Comparison of ENCODE assay signal across 16 cellular contexts in genomic region chr11:126112547-126112946, GRCh38. TPM values are rescaled to one million over a fixed set of nuclear protein-coding genes. Genes with fewer than 3 reads are reported as not detected.
DNase-seq lines count a peak whose midpoint lies in the region; ATAC-seq and TF ChIP-seq lines count a peak whose summit lies in the region.
"Had no signal": no experiment of that assay in that cellular context is flagged by ENCODE, and none has a peak within 500 bp of the region (broad histone marks: within the 10 kb centered on the region; RNA-seq: fewer than 3 reads in every experiment).

No MANE protein-coding gene starts in this region.

- H3K4me3 ChIP-seq in choroid plexus epithelial cell (ENCODE audit: low read depth, low read length) = no peak overlapping the region
- no peak overlapping the region for H3K4me3 ChIP-seq in tibial nerve
- H3K4me3 ChIP-seq in mucosa of descending colon = no peak overlapping the region

- no peaks in the 10 kb centered on the region for H3K27me3 ChIP-seq in tibial nerve

- no peak for TF ChIP-seq EP300 in tibial nerve (IDR thresholded peaks at IDR 0.05)

- H3K36me3 Mint-ChIP-seq in activated naive CD4-positive, alpha-beta T cell treated with anti-CD3 and anti-CD28 coated beads, Interleukin-2, amount 50 U/mL, for 72 hours = no peaks in the 10 kb centered on the region
- H3K36me3 Mint-ChIP-seq in activated naive CD4-positive, alpha-beta T cell treated with anti-CD3 and anti-CD28 coated beads for 36 hours (ENCODE audit: low read depth) = no peaks in the 10 kb centered on the region
- no peaks in the 10 kb centered on the region for H3K36me3 Mint-ChIP-seq in mesothelial cell of epicardium

- 67 to 71% methylated on average over 14 of the region's 14 CpGs for WGBS in tibial nerve, 2 donors

- no peaks in the 10 kb centered on the region for H3K4me1 Mint-ChIP-seq in activated naive CD4-positive, alpha-beta T cell treated with anti-CD3 and anti-CD28 coated beads for 36 hours (ENCODE audit: low read depth)
- peaks cover 54% of the 10 kb centered on the region for H3K4me1 Mint-ChIP-seq in mesothelial cell of epicardium

- H3K9me3 ChIP-seq in tibial nerve (no peaks in the 10 kb centered on the region), mucosa of descending colon (no peaks in the 10 kb centered on the region)

- CTCF ChIA-PET in activated naive CD4-positive, alpha-beta T cell treated with anti-CD3 and anti-CD28 coated beads for 36 hours (lab: Charles Lee) = no interaction called here

- intact Hi-C loops in activated naive CD4-positive, alpha-beta T cell treated with anti-CD3 and anti-CD28 coated beads for 36 hours (cut with micrococcal nuclease) = no loop called here
- intact Hi-C loops in mucosa of descending colon (cut with DNase I, micrococcal nuclease) = no loop called here

- DNase-seq in activated naive CD4-positive, alpha-beta T cell treated with anti-CD3 and anti-CD28 coated beads, Interleukin-2, amount 50 U/mL, for 72 hours (ENCODE audit: low spot score in 2 of 2) = no peak
- no peak for DNase-seq in activated naive CD4-positive, alpha-beta T cell treated with anti-CD3 and anti-CD28 coated beads for 36 hours
- peak; percentile 64 for DNase-seq in choroid plexus epithelial cell (ENCODE audit: low read depth)
- no peak for DNase-seq in mesothelial cell of epicardium (ENCODE audit: low spot score in 2 of 2, unreplicated experiment in 2 of 2)
- DNase-seq in tibial nerve (ENCODE audit: low spot score in 2 of 2) = peak; percentile 26 to 47
- DNase-seq in stimulated activated CD4-positive, alpha-beta T cell treated with anti-CD3 and anti-CD28 coated beads, Interleukin-12 subunit alpha, Interleukin-12 subunit beta, amount 100 ng/mL, for 4 hours = no peak
- DNase-seq in mucosa of descending colon = no peak
- DNase-seq: activated CD4-positive, alpha-beta T cell treated with anti-CD3 and anti-CD28 coated beads, Interleukin-2, amount 50 U/mL, for 48 hours; activated effector memory CD4-positive, alpha-beta T cell treated with anti-CD3 and anti-CD28 coated beads, Interleukin-2, amount 50 U/mL, for 16 hours; cerebellar nuclear complex; HFFc6; IMR-90; NCI-H187; T-helper 17 cell had no signal

- H3K36me3 ChIP-seq in tibial nerve (no peaks in the 10 kb centered on the region), mucosa of descending colon (ENCODE audit: low read depth) (no peaks in the 10 kb centered on the region)

- H3K4me1 ChIP-seq in tibial nerve = peaks cover 0 to 49% (median 33%) of the 10 kb centered on the region in 4 donors
- H3K4me1 ChIP-seq in mucosa of descending colon (ENCODE audit: low read depth) = peaks cover 27% of the 10 kb centered on the region

- TF ChIP-seq CTCF in choroid plexus epithelial cell (conservative IDR thresholded peaks at IDR 0.05; ENCODE audit: low read depth, low read length) (no peak), mesothelial cell of epicardium (IDR thresholded peaks at IDR 0.05; ENCODE audit: unreplicated experiment) (no peak), tibial nerve (IDR thresholded peaks at IDR 0.05) (no peak), mucosa of descending colon (IDR thresholded peaks at IDR 0.05) (no peak)

- H3K27me3 Mint-ChIP-seq in activated naive CD4-positive, alpha-beta T cell treated with anti-CD3 and anti-CD28 coated beads for 36 hours (ENCODE audit: low read depth) = no peaks in the 10 kb centered on the region
- no peaks in the 10 kb centered on the region for H3K27me3 Mint-ChIP-seq in mesothelial cell of epicardium (ENCODE audit: low read depth)
- H3K27me3 Mint-ChIP-seq: T-helper 17 cell had no signal

- no peak for ATAC-seq in activated naive CD4-positive, alpha-beta T cell treated with anti-CD3 and anti-CD28 coated beads, Interleukin-2, amount 50 U/mL, for 72 hours
- ATAC-seq in HG02938 (IDR thresholded peaks at IDR 0.05; ENCODE audit: unreplicated experiment) = no peak
- no peak for ATAC-seq in mucosa of descending colon
- ATAC-seq: esophagus mucosa, T-helper 17 cell had no signal

- TF ChIP-seq POLR2A in tibial nerve (IDR thresholded peaks at IDR 0.05) = no peak

- no peaks in the 10 kb centered on the region for H3K9me3 Mint-ChIP-seq in activated naive CD4-positive, alpha-beta T cell treated with anti-CD3 and anti-CD28 coated beads, Interleukin-2, amount 50 U/mL, for 72 hours
- no peaks in the 10 kb centered on the region for H3K9me3 Mint-ChIP-seq in activated naive CD4-positive, alpha-beta T cell treated with anti-CD3 and anti-CD28 coated beads for 36 hours
- no peaks in the 10 kb centered on the region for H3K9me3 Mint-ChIP-seq in mesothelial cell of epicardium
- H3K9me3 Mint-ChIP-seq: HFFc6 had no signal

- H3K27ac Mint-ChIP-seq in activated naive CD4-positive, alpha-beta T cell treated with anti-CD3 and anti-CD28 coated beads, Interleukin-2, amount 50 U/mL, for 72 hours = peak overlapping the region; percentile 34 to 85
- H3K27ac Mint-ChIP-seq in activated naive CD4-positive, alpha-beta T cell treated with anti-CD3 and anti-CD28 coated beads for 36 hours = no peak overlapping the region
- H3K27ac Mint-ChIP-seq in mesothelial cell of epicardium = peak overlapping the region; percentile 86
- H3K27ac Mint-ChIP-seq: HFFc6, T-helper 17 cell had no signal

- H3K4me3 Mint-ChIP-seq in activated naive CD4-positive, alpha-beta T cell treated with anti-CD3 and anti-CD28 coated beads for 36 hours = no peak overlapping the region
- H3K4me3 Mint-ChIP-seq in mesothelial cell of epicardium = peak overlapping the region; percentile 13
- H3K4me3 Mint-ChIP-seq: HFFc6, T-helper 17 cell had no signal

- H3K27ac ChIP-seq in tibial nerve = peak overlapping the region in 2 of 4 donors; percentile 63 to 91

RNA-seq across cellular contexts. Expression of gene CDON, which starts 49.9 kb away (rescaled TPM):
- total RNA-seq in activated naive CD4-positive, alpha-beta T cell treated with anti-CD3 and anti-CD28 coated beads, Interleukin-2, amount 50 U/mL, for 72 hours = 1 to 10 TPM; 2.8 to 6.9 TPM
- total RNA-seq in activated naive CD4-positive, alpha-beta T cell treated with anti-CD3 and anti-CD28 coated beads for 36 hours = 1 to 10 TPM; 2.6 to 3.5 TPM
- total RNA-seq in mesothelial cell of epicardium (159 to 180 TPM (median 165 TPM) in 3 replicates), tibial nerve (10 to 100 TPM; 14.4 to 25.9 (median 15.3) TPM), mucosa of descending colon (10 to 100 TPM in 1 of 3 donors, 1 to 10 TPM in 2; 3.8 to 91.6 (median 6.6) TPM)

Comparison
In these comparisons a context has a peak if more than half of its experiments do, and no peak if none do; other contexts are left out.
1. DNase-seq: peak in choroid plexus epithelial cell (single experiment) and tibial nerve (2 of 2); none in activated naive CD4-positive, alpha-beta T cell treated with anti-CD3 and anti-CD28 coated beads, Interleukin-2, amount 50 U/mL, for 72 hours (0 of 2), activated naive CD4-positive, alpha-beta T cell treated with anti-CD3 and anti-CD28 coated beads for 36 hours (single experiment), mesothelial cell of epicardium (0 of 2), stimulated activated CD4-positive, alpha-beta T cell treated with anti-CD3 and anti-CD28 coated beads, Interleukin-12 subunit alpha, Interleukin-12 subunit beta, amount 100 ng/mL, for 4 hours (single experiment) and mucosa of descending colon (0 of 3).